In genomic region chr22:47119181-47119580, GRCh38 we compare ENCODE assay signal across 28 cellular contexts.
"Had no signal": no experiment of that assay in that cellular context is flagged by ENCODE, and none has a peak within 500 bp of the region (broad histone marks: within the 10 kb centered on the region; RNA-seq: fewer than 3 reads in every experiment).

No MANE protein-coding gene starts in this region.

- H3K9me3 Mint-ChIP-seq: dendritic cell treated with granulocyte-macrophage colony-stimulating factor and Interleukin-4, amounts not matched to agents 40 ng/mL and 50 ng/mL, for 4 days; endodermal cell; memory B cell; nephron; neural progenitor cell; stimulated activated naive CD8-positive, alpha-beta T cell treated with anti-CD3 and anti-CD28 coated beads, Interleukin-15, amount 100 ng/mL, for 72 hours had no signal

- ATAC-seq: esophagus mucosa; foreskin keratinocyte; gastroesophageal sphincter; heart left ventricle; left lobe of liver; sciatic nerve; stimulated activated naive CD8-positive, alpha-beta T cell treated with anti-CD3 and anti-CD28 coated beads, Interleukin-15, amount 100 ng/mL, for 72 hours had no signal

- H3K27me3 Mint-ChIP-seq: dendritic cell treated with granulocyte-macrophage colony-stimulating factor and Interleukin-4, amounts not matched to agents 40 ng/mL and 50 ng/mL, for 4 days; memory B cell; stimulated activated naive CD8-positive, alpha-beta T cell treated with anti-CD3 and anti-CD28 coated beads, Interleukin-15, amount 100 ng/mL, for 72 hours had no signal

- H3K4me3 ChIP-seq: colonic mucosa, gastroesophageal sphincter, heart left ventricle, hepatocyte, lung, neural progenitor cell, smooth muscle cell, suprapubic skin, transverse colon, vagina had no signal

- DNase-seq: colonic mucosa; effector CD8-positive, alpha-beta T cell; endodermal cell; foreskin keratinocyte; heart left ventricle; kidney; retina; stimulated activated CD4-positive, alpha-beta T cell treated with anti-CD3 and anti-CD28 coated beads, Interleukin-12 subunit alpha, Interleukin-12 subunit beta, amount 100 ng/mL, for 4 hours; stimulated activated CD4-positive, alpha-beta T cell treated with anti-CD3 and anti-CD28 coated beads, Interleukin-1b, Interleukin-23, amount 100 ng/mL, for 48 hours; stimulated activated CD4-positive, alpha-beta T cell treated with anti-CD3 and anti-CD28 coated beads, Interleukin-4, amount 100 ng/mL, for 1 hour; stimulated activated CD8-positive, alpha-beta memory T cell treated with anti-CD3 and anti-CD28 coated beads, Interleukin-4, amount 100 ng/mL, for 48 hours; stimulated activated naive CD4-positive, alpha-beta T cell; stimulated activated naive CD8-positive, alpha-beta T cell treated with anti-CD3 and anti-CD28 coated beads, Interleukin-15, amount 100 ng/mL, for 72 hours; transverse colon had no signal

- H3K4me1 ChIP-seq: colonic mucosa, foreskin keratinocyte, gastroesophageal sphincter, heart left ventricle, transverse colon, vagina had no signal

- H3K9me3 ChIP-seq: colonic mucosa, gastroesophageal sphincter, heart left ventricle, suprapubic skin, transverse colon, vagina had no signal

- H3K9ac ChIP-seq: neural progenitor cell had no signal

- H3K36me3 ChIP-seq: colonic mucosa, gastroesophageal sphincter, heart left ventricle, neural progenitor cell, transverse colon, vagina had no signal

- H3K27ac Mint-ChIP-seq: dendritic cell treated with granulocyte-macrophage colony-stimulating factor and Interleukin-4, amounts not matched to agents 40 ng/mL and 50 ng/mL, for 4 days; endodermal cell; memory B cell; nephron; neural progenitor cell had no signal

- H3K36me3 Mint-ChIP-seq: neural progenitor cell had no signal

- H3K4me2 ChIP-seq: hepatocyte, neural progenitor cell, smooth muscle cell had no signal

- H3K4me3 Mint-ChIP-seq: dendritic cell treated with granulocyte-macrophage colony-stimulating factor and Interleukin-4, amounts not matched to agents 40 ng/mL and 50 ng/mL, for 4 days; endodermal cell; memory B cell; nephron; neural progenitor cell; stimulated activated naive CD8-positive, alpha-beta T cell treated with anti-CD3 and anti-CD28 coated beads, Interleukin-15, amount 100 ng/mL, for 72 hours had no signal

- H3K27ac ChIP-seq: colonic mucosa, epithelial cell of prostate, foreskin keratinocyte, gastroesophageal sphincter, heart left ventricle, hepatocyte, neural progenitor cell, suprapubic skin, transverse colon, vagina had no signal

- H2AFZ ChIP-seq: hepatocyte, neural progenitor cell had no signal

- H3K79me2 ChIP-seq: hepatocyte had no signal

- H3K27me3 ChIP-seq: colonic mucosa, foreskin keratinocyte, gastroesophageal sphincter, heart left ventricle, hepatocyte, neural progenitor cell, suprapubic skin, transverse colon, vagina had no signal
